In the genomic region with DNA sequence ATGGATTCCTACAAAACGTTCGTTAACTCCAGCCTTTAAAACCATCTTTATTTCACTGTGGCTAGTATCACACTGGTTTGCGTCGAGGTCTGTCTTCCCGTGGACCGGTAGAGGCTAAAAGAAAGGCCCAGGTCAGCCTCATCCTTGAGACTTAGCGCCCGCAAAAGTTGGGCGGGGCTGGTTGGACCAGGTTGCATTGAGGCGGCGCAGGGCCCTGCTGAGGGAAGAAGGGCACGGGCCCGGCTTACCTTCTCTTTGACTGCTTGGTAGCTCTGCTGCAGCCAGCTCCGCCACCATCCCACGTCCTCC, we compare ENCODE assay signal across 1 cellular context.
TF ChIP-seq lines count a peak whose summit lies in the region.

No MANE protein-coding gene starts in this region.

TF ChIP-seq in WTC11, 78 proteins besides CTCF, POLR2A, EP300 and RAD21 (continued from another document):
- TF ChIP-seq, protein P1, sequence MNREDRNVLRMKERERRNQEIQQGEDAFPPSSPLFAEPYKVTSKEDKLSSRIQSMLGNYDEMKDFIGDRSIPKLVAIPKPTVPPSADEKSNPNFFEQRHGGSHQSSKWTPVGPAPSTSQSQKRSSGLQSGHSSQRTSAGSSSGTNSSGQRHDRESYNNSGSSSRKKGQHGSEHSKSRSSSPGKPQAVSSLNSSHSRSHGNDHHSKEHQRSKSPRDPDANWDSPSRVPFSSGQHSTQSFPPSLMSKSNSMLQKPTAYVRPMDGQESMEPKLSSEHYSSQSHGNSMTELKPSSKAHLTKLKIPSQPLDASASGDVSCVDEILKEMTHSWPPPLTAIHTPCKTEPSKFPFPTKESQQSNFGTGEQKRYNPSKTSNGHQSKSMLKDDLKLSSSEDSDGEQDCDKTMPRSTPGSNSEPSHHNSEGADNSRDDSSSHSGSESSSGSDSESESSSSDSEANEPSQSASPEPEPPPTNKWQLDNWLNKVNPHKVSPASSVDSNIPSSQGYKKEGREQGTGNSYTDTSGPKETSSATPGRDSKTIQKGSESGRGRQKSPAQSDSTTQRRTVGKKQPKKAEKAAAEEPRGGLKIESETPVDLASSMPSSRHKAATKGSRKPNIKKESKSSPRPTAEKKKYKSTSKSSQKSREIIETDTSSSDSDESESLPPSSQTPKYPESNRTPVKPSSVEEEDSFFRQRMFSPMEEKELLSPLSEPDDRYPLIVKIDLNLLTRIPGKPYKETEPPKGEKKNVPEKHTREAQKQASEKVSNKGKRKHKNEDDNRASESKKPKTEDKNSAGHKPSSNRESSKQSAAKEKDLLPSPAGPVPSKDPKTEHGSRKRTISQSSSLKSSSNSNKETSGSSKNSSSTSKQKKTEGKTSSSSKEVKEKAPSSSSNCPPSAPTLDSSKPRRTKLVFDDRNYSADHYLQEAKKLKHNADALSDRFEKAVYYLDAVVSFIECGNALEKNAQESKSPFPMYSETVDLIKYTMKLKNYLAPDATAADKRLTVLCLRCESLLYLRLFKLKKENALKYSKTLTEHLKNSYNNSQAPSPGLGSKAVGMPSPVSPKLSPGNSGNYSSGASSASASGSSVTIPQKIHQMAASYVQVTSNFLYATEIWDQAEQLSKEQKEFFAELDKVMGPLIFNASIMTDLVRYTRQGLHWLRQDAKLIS (CRISPR knock-in tag; IDR thresholded peaks at IDR 0.05; ENCODE audit: borderline replicate concordance), result no peak
- TF ChIP-seq RELA (CRISPR knock-in tag; IDR thresholded peaks at IDR 0.05; ENCODE audit: borderline replicate concordance), result no peak
TF ChIP-seq in WTC11: peak in this region for 1.
